ENCODE assay signal across 11 cellular contexts in genomic region chr5:141003791-141004601, GRCh38. TPM values are rescaled to one million over a fixed set of nuclear protein-coding genes. Genes with fewer than 3 reads are reported as not detected.
DNase-seq lines count a peak whose midpoint lies in the region; ATAC-seq and TF ChIP-seq lines count a peak whose summit lies in the region.
"Had no signal": no experiment of that assay in that cellular context is flagged by ENCODE, and none has a peak within 500 bp of the region (broad histone marks: within the 10 kb centered on the region; RNA-seq: fewer than 3 reads in every experiment).

No MANE protein-coding gene starts in this region.

- H2BK12ac ChIP-seq in neuronal stem cell (ENCODE audit: low read length) = no peak overlapping the region

- H3K27me3 Mint-ChIP-seq in chondrocyte (ENCODE audit: low read depth) (no peaks in the 10 kb centered on the region), T-helper 17 cell (peaks cover 40% of the 10 kb centered on the region)
- peaks cover 71% of the 10 kb centered on the region for H3K27me3 Mint-ChIP-seq in CD4-positive, alpha-beta T cell

- H2BK15ac ChIP-seq in neuronal stem cell (ENCODE audit: low read length) = no peak overlapping the region

- intact Hi-C loops in CD4-positive, alpha-beta T cell (cut with DNase I, micrococcal nuclease) = no loop called here

- DNase-seq in H7 = peak; percentile 58
- peak; percentile 90 for DNase-seq in NCI-H345 treated with DMSO at 0.1 percent for 48 hours (lab: John Stamatoyannopoulos, UW; ENCODE audit: unreplicated experiment)
- no peak for DNase-seq in chondrocyte (ENCODE audit: low spot score)
- DNase-seq in neuronal stem cell (ENCODE audit: low spot score) = no peak
- DNase-seq in SKM-1 (lab: John Stamatoyannopoulos, UW; ENCODE audit: unreplicated experiment) = no peak
- no peak for DNase-seq in NCI-H1048 (lab: John Stamatoyannopoulos, UW)
- DNase-seq in T-helper 17 cell = no peak
- no peak for DNase-seq in CD4-positive, alpha-beta T cell
- DNase-seq: activated CD8-positive, alpha-beta memory T cell treated with anti-CD3 and anti-CD28 coated beads, Interleukin-2, amount 50 U/mL, for 48 hours; NCI-H2171 had no signal

- H3K9me3 ChIP-seq in neuronal stem cell (replicated peaks in 1 of 2; ENCODE audit: control insufficient read depth in 2 of 2, insufficient read depth in 1 of 2, low read depth in 1 of 2, low read length in 2 of 2) (no peaks in the 10 kb centered on the region), T-helper 17 cell (ENCODE audit: control insufficient read depth, low read length, poor library complexity, severe bottlenecking) (no peaks in the 10 kb centered on the region)
- no peaks in the 10 kb centered on the region for H3K9me3 ChIP-seq in CD4-positive, alpha-beta T cell (ENCODE audit: control insufficient read depth, low read length)
- H3K9me3 ChIP-seq: neutrophil had no signal

- ATAC-seq in T-helper 17 cell = no peak
- ATAC-seq in CD4-positive, alpha-beta T cell (ENCODE audit: poor library complexity) = no peak

- H3K4me3 ChIP-seq in H7 (ENCODE audit: insufficient read depth, low read depth, low read length) (no peak overlapping the region), neuronal stem cell (ENCODE audit: low read length in 2 of 2) (no peak overlapping the region)

- TF ChIP-seq CTCF in chondrocyte (IDR thresholded peaks at IDR 0.05) = no peak
- TF ChIP-seq CTCF in CD4-positive, alpha-beta T cell (IDR thresholded peaks at IDR 0.05) = no peak

- no peak overlapping the region for H2AFZ ChIP-seq in neuronal stem cell (ENCODE audit: low read length)

- no peaks in the 10 kb centered on the region for H3K79me1 ChIP-seq in neuronal stem cell (ENCODE audit: low read depth, low read length)

- peak overlapping the region; percentile 17 for H3K27ac Mint-ChIP-seq in chondrocyte (ENCODE audit: unreplicated experiment)
- H3K27ac Mint-ChIP-seq in T-helper 17 cell = no peak overlapping the region
- no peak overlapping the region for H3K27ac Mint-ChIP-seq in CD4-positive, alpha-beta T cell

- H2AK5ac ChIP-seq in neuronal stem cell (ENCODE audit: low read depth, low read length) = no peak overlapping the region

- H3K9ac ChIP-seq in neuronal stem cell (ENCODE audit: low read depth, low read length, poor library complexity) = no peak overlapping the region

- no peaks in the 10 kb centered on the region for H3K9me3 Mint-ChIP-seq in chondrocyte (ENCODE audit: low read depth)
- no peaks in the 10 kb centered on the region for H3K9me3 Mint-ChIP-seq in CD4-positive, alpha-beta T cell

- peaks cover 9% of the 10 kb centered on the region for H3K36me3 Mint-ChIP-seq in chondrocyte (ENCODE audit: low read depth)
- no peaks in the 10 kb centered on the region for H3K36me3 Mint-ChIP-seq in T-helper 17 cell (ENCODE audit: low read depth)
- H3K36me3 Mint-ChIP-seq in CD4-positive, alpha-beta T cell (ENCODE audit: low read depth) = no peaks in the 10 kb centered on the region

- H2BK5ac ChIP-seq in neuronal stem cell (ENCODE audit: low read length) = no peak overlapping the region

- no peak overlapping the region for H3K18ac ChIP-seq in neuronal stem cell (ENCODE audit: low read length)

- peaks cover 16 to 23% of the 10 kb centered on the region in 2 donors for H3K4me1 ChIP-seq in neuronal stem cell (ENCODE audit: control insufficient read depth in 2 of 2, insufficient read depth in 1 of 2, low read depth in 1 of 2, low read length in 2 of 2)

- no peak overlapping the region for H3K23ac ChIP-seq in neuronal stem cell (ENCODE audit: low read depth, low read length, poor library complexity)

- H3K14ac ChIP-seq in neuronal stem cell (ENCODE audit: low read length) = no peak overlapping the region

- H3K27me3 ChIP-seq in H7 (ENCODE audit: control insufficient read depth, insufficient read depth, low read length) = no peaks in the 10 kb centered on the region
- H3K27me3 ChIP-seq in neuronal stem cell (ENCODE audit: control insufficient read depth in 3 of 3, insufficient read depth in 3 of 3, low read depth in 1 of 3, low read length in 3 of 3) = no peaks in the 10 kb centered on the region
- H3K27me3 ChIP-seq in CD4-positive, alpha-beta T cell (ENCODE audit: control insufficient read depth, insufficient read depth, low read length) = peaks cover 25% of the 10 kb centered on the region

- CTCF ChIA-PET in CD4-positive, alpha-beta T cell (lab: Charles Lee) = no interaction called here

- no CpG with 5 or more reads among the region's 4 CpGs for WGBS in neuronal stem cell (ENCODE audit: extremely low coverage in 2 of 2, insufficient read length in 2 of 2, insufficient replicate concordance in 1 of 2), 2 donors

- H2BK120ac ChIP-seq in neuronal stem cell (ENCODE audit: low read depth, low read length) = no peak overlapping the region

- H3K4me2 ChIP-seq in neuronal stem cell (ENCODE audit: insufficient read depth, low read length, poor library complexity, severe bottlenecking) = no peak overlapping the region

- H3K36me3 ChIP-seq in H7 (replicated peaks; ENCODE audit: control insufficient read depth, insufficient read depth, low read length) = no peaks in the 10 kb centered on the region
- no peaks in the 10 kb centered on the region for H3K36me3 ChIP-seq in neuronal stem cell (replicated peaks in 1 of 2; ENCODE audit: control insufficient read depth in 2 of 2, insufficient read depth in 2 of 2, low read length in 2 of 2)
- H3K36me3 ChIP-seq: neutrophil had no signal

- peaks cover 26% of the 10 kb centered on the region for H3K4me1 Mint-ChIP-seq in chondrocyte (ENCODE audit: low read depth)
- peaks cover 7% of the 10 kb centered on the region for H3K4me1 Mint-ChIP-seq in T-helper 17 cell
- peaks cover 9% of the 10 kb centered on the region for H3K4me1 Mint-ChIP-seq in CD4-positive, alpha-beta T cell (ENCODE audit: low read depth)

- H4K91ac ChIP-seq in neuronal stem cell (ENCODE audit: low read depth, low read length, poor library complexity) = no peak overlapping the region

- peak overlapping the region; percentile 5 for H3K27ac ChIP-seq in neuronal stem cell (replicated peaks; ENCODE audit: low read length)
- H3K27ac ChIP-seq in CD4-positive, alpha-beta T cell (ENCODE audit: low read depth, low read length) = no peak overlapping the region
- H3K27ac ChIP-seq: neutrophil had no signal

- H3K4ac ChIP-seq in neuronal stem cell (ENCODE audit: low read length) = no peak overlapping the region

- POLR2A ChIA-PET in CD4-positive, alpha-beta T cell (lab: Charles Lee) = no interaction called here

- H3K4me3 Mint-ChIP-seq in chondrocyte (ENCODE audit: unreplicated experiment) = no peak overlapping the region
- H3K4me3 Mint-ChIP-seq in T-helper 17 cell = no peak overlapping the region
- no peak overlapping the region for H3K4me3 Mint-ChIP-seq in CD4-positive, alpha-beta T cell

- H4K8ac ChIP-seq in neuronal stem cell (ENCODE audit: low read depth, low read length) = no peak overlapping the region

RNA-seq across cellular contexts. Expression of gene PCDHAC2, which starts 37.7 kb away (rescaled TPM):
- 21.2 and 24.2 TPM in 2 replicates for total RNA-seq in H7 (2014; rRNA removed; shearing (Covaris generic))
- total RNA-seq in chondrocyte (4.9 to 7.1 TPM (median 6.7 TPM) in 3 replicates), T-helper 17 cell (not detected)
- polyA plus RNA-seq in neuronal stem cell (2013, experiment 1 of 2) = 6.4 TPM
- 7.4 TPM for polyA plus RNA-seq in neuronal stem cell (2013, experiment 2 of 2)
- total RNA-seq in CD4-positive, alpha-beta T cell = not detected

RNA-seq across cellular contexts. Expression of gene PCDHB1, which starts 47.2 kb away (rescaled TPM):
- 0.10 and 0.30 TPM in 2 replicates for total RNA-seq in H7 (2014; rRNA removed; shearing (Covaris generic))
- 0.05 TPM in 1 of 3 replicates, not detected in the others for total RNA-seq in chondrocyte
- 0.01 TPM for polyA plus RNA-seq in neuronal stem cell (2013, experiment 1 of 2)
- 0.01 TPM for polyA plus RNA-seq in neuronal stem cell (2013, experiment 2 of 2)
- not detected for total RNA-seq in T-helper 17 cell
- not detected for total RNA-seq in CD4-positive, alpha-beta T cell

Comparison
In these comparisons a context has a peak if more than half of its experiments do, and no peak if none do; other contexts are left out.
1. DNase-seq: peak in H7 (single experiment) and NCI-H345 treated with DMSO at 0.1 percent for 48 hours (single experiment); none in chondrocyte (single experiment), neuronal stem cell (single experiment), SKM-1 (single experiment), NCI-H1048 (single experiment), T-helper 17 cell (0 of 3) and CD4-positive, alpha-beta T cell (0 of 10).